15 cellular contexts compared by ENCODE assay signal in genomic region chr10:15197276-15197675, GRCh38. TPM values are rescaled to one million over a fixed set of nuclear protein-coding genes. Genes with fewer than 3 reads are reported as not detected.
DNase-seq lines count a peak whose midpoint lies in the region; ATAC-seq and TF ChIP-seq lines count a peak whose summit lies in the region.
"Had no signal": no experiment of that assay in that cellular context is flagged by ENCODE, and none has a peak within 500 bp of the region (broad histone marks: within the 10 kb centered on the region; RNA-seq: fewer than 3 reads in every experiment).

No MANE protein-coding gene starts in this region.

- no peak overlapping the region for H3K27ac ChIP-seq in sigmoid colon
- H3K27ac ChIP-seq: pancreas had no signal

- no peaks in the 10 kb centered on the region for H3K27me3 Mint-ChIP-seq in activated CD4-positive, alpha-beta T cell treated with anti-CD3 and anti-CD28 coated beads, Interleukin-2, amount 10 ng/mL, durations not matched to agents 24 days and 14 days

- H3K27ac Mint-ChIP-seq in activated CD4-positive, alpha-beta T cell treated with anti-CD3 and anti-CD28 coated beads, Interleukin-2, amount 10 ng/mL, durations not matched to agents 24 days and 14 days: peak overlapping the region; percentile 61

- in situ Hi-C loops in G401 (cut with HindIII; ENCODE audit: low sequenced_read_pairs): no loop called here

- TF ChIP-seq CTCF in sigmoid colon (IDR thresholded peaks at IDR 0.05): no peak

- no peak for TF ChIP-seq POLR2A in sigmoid colon (IDR thresholded peaks at IDR 0.05)

- H3K27me3 ChIP-seq in adipocyte (replicated peaks; ENCODE audit: control insufficient read depth, insufficient read depth, low read length) (no peaks in the 10 kb centered on the region), sigmoid colon (no peaks in the 10 kb centered on the region)
- H3K27me3 ChIP-seq: gastrocnemius medialis, MG63, pancreas had no signal

- ATAC-seq in GM18498 (IDR thresholded peaks at IDR 0.05; ENCODE audit: unreplicated experiment): no peak
- ATAC-seq: A549, gastrocnemius medialis, pancreas had no signal

- H3K36me3 ChIP-seq in adipocyte (ENCODE audit: control insufficient read depth, insufficient read depth, low read length, severe bottlenecking): no peaks in the 10 kb centered on the region
- H3K36me3 ChIP-seq in sigmoid colon: no peaks in the 10 kb centered on the region
- H3K36me3 ChIP-seq: gastrocnemius medialis, MG63, pancreas had no signal

- no peaks in the 10 kb centered on the region for H3K36me3 Mint-ChIP-seq in activated CD4-positive, alpha-beta T cell treated with anti-CD3 and anti-CD28 coated beads, Interleukin-2, amount 10 ng/mL, durations not matched to agents 24 days and 14 days (ENCODE audit: low read depth)

- H3K4me3 ChIP-seq in adipocyte (ENCODE audit: low read length) (no peak overlapping the region), sigmoid colon (no peak overlapping the region)
- H3K4me3 ChIP-seq: A549, gastrocnemius medialis, MG63, pancreas had no signal

- H3K9me3 ChIP-seq in adipocyte (ENCODE audit: control insufficient read depth, low read length): no peaks in the 10 kb centered on the region
- H3K9me3 ChIP-seq in sigmoid colon: no peaks in the 10 kb centered on the region
- H3K9me3 ChIP-seq: A549, gastrocnemius medialis, MG63, pancreas had no signal

- peaks cover 31% of the 10 kb centered on the region for H3K4me1 Mint-ChIP-seq in activated CD4-positive, alpha-beta T cell treated with anti-CD3 and anti-CD28 coated beads, Interleukin-2, amount 10 ng/mL, durations not matched to agents 24 days and 14 days

- intact Hi-C loops in activated CD4-positive, alpha-beta T cell treated with anti-CD3 and anti-CD28 coated beads, Interleukin-2, amount 10 ng/mL, durations not matched to agents 24 days and 14 days (cut with micrococcal nuclease): no loop called here
- intact Hi-C loops in sigmoid colon (cut with DNase I): no loop called here

- TF ChIP-seq EP300 in sigmoid colon (IDR thresholded peaks at IDR 0.05): no peak

- no peak for DNase-seq in activated CD4-positive, alpha-beta T cell treated with anti-CD3 and anti-CD28 coated beads, Interleukin-2, amount 10 ng/mL, durations not matched to agents 24 days and 14 days
- DNase-seq in activated CD4-positive, alpha-beta T cell treated with anti-CD3 and anti-CD28 coated beads, Interleukin-2, amount 50 U/mL, for 48 hours: no peak
- peak; percentile 61 for DNase-seq in HT1080 (ENCODE audit: low read depth)
- DNase-seq in adipocyte (ENCODE audit: low read depth): peak; percentile 14
- peak; percentile 31 for DNase-seq in hepatic stellate cell (ENCODE audit: low spot score)
- DNase-seq in G401 (ENCODE audit: low spot score): no peak
- DNase-seq in sigmoid colon: no peak
- DNase-seq: gastrocnemius medialis, immature natural killer cell, MG63, NCI-H2029 treated with DMSO at 0.1 percent for 48 hours, pancreas, RPMI8226 had no signal

- H3K9me3 Mint-ChIP-seq in activated CD4-positive, alpha-beta T cell treated with anti-CD3 and anti-CD28 coated beads, Interleukin-2, amount 10 ng/mL, durations not matched to agents 24 days and 14 days: peaks cover 4% of the 10 kb centered on the region
- H3K9me3 Mint-ChIP-seq: immature natural killer cell had no signal

- 72 to 86% methylated on average over 2 of the region's 2 CpGs for WGBS in sigmoid colon, 2 donors

- H3K9ac ChIP-seq in adipocyte (ENCODE audit: low read length): no peak overlapping the region

- H3K4me3 Mint-ChIP-seq in activated CD4-positive, alpha-beta T cell treated with anti-CD3 and anti-CD28 coated beads, Interleukin-2, amount 10 ng/mL, durations not matched to agents 24 days and 14 days: peak overlapping the region; percentile 51
- H3K4me3 Mint-ChIP-seq: immature natural killer cell had no signal

- H3K4me1 ChIP-seq in adipocyte (ENCODE audit: control insufficient read depth, insufficient read depth, low read length): peaks cover 51% of the 10 kb centered on the region
- H3K4me1 ChIP-seq in sigmoid colon: peaks cover 0 to 8% (median 0%) of the 10 kb centered on the region in 4 donors

RNA-seq across cellular contexts. Expression of gene NMT2, which starts 28.8 kb away (rescaled TPM):
- total RNA-seq in activated CD4-positive, alpha-beta T cell treated with anti-CD3 and anti-CD28 coated beads, Interleukin-2, amount 10 ng/mL, durations not matched to agents 24 days and 14 days: 13.7 and 14.1 TPM in 2 replicates
- total RNA-seq in HT1080 (2014; rRNA removed; shearing (Covaris generic)): 38.1 and 44.0 TPM in 2 replicates
- 84.8 and 86.0 TPM in 2 replicates for polyA plus RNA-seq in HT1080 (2015; cell fraction: cytosol; rRNA removed)
- polyA plus RNA-seq in HT1080 (2015; cell fraction: nucleus; rRNA removed): 74.9 and 89.6 TPM in 2 replicates
- total RNA-seq in G401 (2014; rRNA removed; shearing (Covaris generic)): 11.7 and 17.9 TPM in 2 replicates
- 10 to 100 TPM; 11.1 to 23.3 (median 18.3) TPM for total RNA-seq in sigmoid colon
- 10 to 100 TPM; 12.7 to 21.0 (median 16.0) TPM for polyA plus RNA-seq in sigmoid colon

Comparison
In these comparisons a context has a peak if more than half of its experiments do, and no peak if none do; other contexts are left out.
1. DNase-seq: peak in HT1080 (single experiment), adipocyte (single experiment) and hepatic stellate cell (single experiment); none in activated CD4-positive, alpha-beta T cell treated with anti-CD3 and anti-CD28 coated beads, Interleukin-2, amount 10 ng/mL, durations not matched to agents 24 days and 14 days (single experiment), activated CD4-positive, alpha-beta T cell treated with anti-CD3 and anti-CD28 coated beads, Interleukin-2, amount 50 U/mL, for 48 hours (0 of 2), G401 (single experiment) and sigmoid colon (single experiment).